Comparison of ENCODE assay signal across 9 cellular contexts in the genomic region with DNA sequence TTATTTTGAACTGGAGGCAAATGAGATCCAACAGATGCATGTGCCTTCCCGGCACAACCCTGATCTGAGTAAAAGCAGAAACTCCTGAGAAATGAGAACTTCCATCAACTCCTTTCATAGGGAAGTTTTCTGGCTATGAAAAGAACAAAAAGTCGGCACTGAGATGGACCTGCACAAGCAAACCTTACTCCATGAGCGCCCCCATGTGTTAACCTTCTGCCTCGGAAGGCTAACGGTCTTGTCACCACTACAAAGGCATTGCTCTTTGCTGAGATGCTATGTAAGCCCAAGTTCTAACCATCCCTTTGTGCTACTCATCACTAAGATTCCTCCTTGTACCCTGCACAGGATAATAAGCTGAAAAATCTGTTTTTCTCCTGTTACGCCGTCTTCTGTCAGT. TPM values are rescaled to one million over a fixed set of nuclear protein-coding genes. Genes with fewer than 3 reads are reported as not detected.
DNase-seq lines count a peak whose midpoint lies in the region; ATAC-seq and TF ChIP-seq lines count a peak whose summit lies in the region.
"Had no signal": no experiment of that assay in that cellular context is flagged by ENCODE, and none has a peak within 500 bp of the region (broad histone marks: within the 10 kb centered on the region; RNA-seq: fewer than 3 reads in every experiment).

No MANE protein-coding gene starts in this region.

- H3F3A ChIP-seq in SU-DHL-6 (ENCODE audit: insufficient read depth), result no peaks in the 10 kb centered on the region

- peak; percentile 12 for TF ChIP-seq CTCF in SU-DHL-6 (IDR thresholded peaks at IDR 0.05; ENCODE audit: insufficient read depth, low read length, poor library complexity, severe bottlenecking)

- H3K4me1 Mint-ChIP-seq in activated T-helper 2 cell treated with anti-CD3 and anti-CD28 coated beads, Interferon-gamma antibody, Interleukin-2, Interleukin-4, amounts not matched to agents 10 μg/mL and 5 μg/mL and 100 μg/mL, durations not matched to agents 14 hours and 24 hours and 36 hours (ENCODE audit: low read depth), result no peaks in the 10 kb centered on the region

- H3K4me2 ChIP-seq in SU-DHL-6 (ENCODE audit: low read depth, low read length, poor library complexity, severe bottlenecking) (no peak overlapping the region), mesendoderm (ENCODE audit: low read length) (no peak overlapping the region)

- no peak overlapping the region for H3K56ac ChIP-seq in mesendoderm (ENCODE audit: low read length)

- H3K79me2 ChIP-seq in SU-DHL-6 (ENCODE audit: insufficient read depth, low read length) (no peaks in the 10 kb centered on the region), mesendoderm (ENCODE audit: control insufficient read depth, insufficient read depth, low read length) (no peaks in the 10 kb centered on the region)

- no peaks in the 10 kb centered on the region for H4K20me1 ChIP-seq in SU-DHL-6 (ENCODE audit: low read depth, low read length)

- H3K23ac ChIP-seq in mesendoderm (ENCODE audit: low read length), result no peak overlapping the region

- H3K36me3 Mint-ChIP-seq in activated T-helper 2 cell treated with anti-CD3 and anti-CD28 coated beads, Interferon-gamma antibody, Interleukin-2, Interleukin-4, amounts not matched to agents 10 μg/mL and 5 μg/mL and 100 μg/mL, durations not matched to agents 14 hours and 24 hours and 36 hours (ENCODE audit: low read depth), result no peaks in the 10 kb centered on the region

- H2AFZ ChIP-seq in SU-DHL-6 (ENCODE audit: low read depth, low read length, severe bottlenecking), result no peak overlapping the region

- no peaks in the 10 kb centered on the region for H3K9me3 Mint-ChIP-seq in activated T-helper 2 cell treated with anti-CD3 and anti-CD28 coated beads, Interferon-gamma antibody, Interleukin-2, Interleukin-4, amounts not matched to agents 10 μg/mL and 5 μg/mL and 100 μg/mL, durations not matched to agents 14 hours and 24 hours and 36 hours

- H2BK5ac ChIP-seq in mesendoderm (ENCODE audit: low read length), result no peak overlapping the region

- no peak overlapping the region for H4K8ac ChIP-seq in mesendoderm (ENCODE audit: low read depth, low read length)

- H3K4me1 ChIP-seq in mesendoderm (ENCODE audit: control insufficient read depth, low read depth, low read length), result no peaks in the 10 kb centered on the region

- H4K5ac ChIP-seq in mesendoderm (ENCODE audit: low read length), result no peak overlapping the region

- H3K27me3 ChIP-seq in SU-DHL-6 (ENCODE audit: low read length), result no peaks in the 10 kb centered on the region
- H3K27me3 ChIP-seq in mesendoderm (ENCODE audit: insufficient read depth, low read length, poor library complexity), result no peaks in the 10 kb centered on the region

- no peak overlapping the region for H3K4me3 Mint-ChIP-seq in activated T-helper 2 cell treated with anti-CD3 and anti-CD28 coated beads, Interferon-gamma antibody, Interleukin-2, Interleukin-4, amounts not matched to agents 10 μg/mL and 5 μg/mL and 100 μg/mL, durations not matched to agents 14 hours and 24 hours and 36 hours (ENCODE audit: low read depth)

- H3K18ac ChIP-seq in mesendoderm (ENCODE audit: low read length), result no peak overlapping the region

- H3K9me3 ChIP-seq in SU-DHL-6 (ENCODE audit: insufficient read depth, low read length), result no peaks in the 10 kb centered on the region

- intact Hi-C loops in activated T-helper 2 cell treated with anti-CD3 and anti-CD28 coated beads, Interferon-gamma antibody, Interleukin-2, Interleukin-4, amounts not matched to agents 10 μg/mL and 5 μg/mL and 100 μg/mL, durations not matched to agents 14 hours and 24 hours and 36 hours (cut with micrococcal nuclease), result no loop called here

- no peaks in the 10 kb centered on the region for H3K36me3 ChIP-seq in SU-DHL-6 (ENCODE audit: low read length)
- H3K36me3 ChIP-seq in mesendoderm (ENCODE audit: control insufficient read depth, insufficient read depth, low read length), result no peaks in the 10 kb centered on the region

- peaks cover 2% of the 10 kb centered on the region for H3K27me3 Mint-ChIP-seq in activated T-helper 2 cell treated with anti-CD3 and anti-CD28 coated beads, Interferon-gamma antibody, Interleukin-2, Interleukin-4, amounts not matched to agents 10 μg/mL and 5 μg/mL and 100 μg/mL, durations not matched to agents 14 hours and 24 hours and 36 hours (ENCODE audit: low read depth)

- no CpG with 5 or more reads among the region's 7 CpGs for WGBS in mesendoderm (ENCODE audit: extremely low coverage, insufficient coverage, low lambda C conversion rate)

- H3K9ac ChIP-seq in SU-DHL-6 (ENCODE audit: low read length), result no peak overlapping the region
- no peak overlapping the region for H3K9ac ChIP-seq in mesendoderm (ENCODE audit: low read length)

- no peak overlapping the region for H3K4ac ChIP-seq in mesendoderm (ENCODE audit: low read depth, low read length)

- no peak overlapping the region for H2BK120ac ChIP-seq in mesendoderm (ENCODE audit: low read depth, low read length)

- DNase-seq in NCI-H1694 treated with DMSO at 0.1 percent for 48 hours (lab: John Stamatoyannopoulos, UW) (peak; percentile 23), NCI-H1694 (lab: John Stamatoyannopoulos, UW) (no peak), KG1 (lab: John Stamatoyannopoulos, UW) (peak; percentile 22), mesendoderm (peak; percentile 73), superior temporal gyrus (ENCODE audit: extremely low spot score) (no peak)
- DNase-seq in activated T-helper 2 cell treated with anti-CD3 and anti-CD28 coated beads, Interferon-gamma antibody, Interleukin-2, Interleukin-4, amounts not matched to agents 10 μg/mL and 5 μg/mL and 100 μg/mL, durations not matched to agents 14 hours and 24 hours and 36 hours (ENCODE audit: low spot score), result no peak
- DNase-seq: activated CD4-positive, alpha-beta T cell treated with anti-CD3 and anti-CD28 coated beads, Interleukin-2, amount 50 U/mL, for 1 hour had no signal

- no peak overlapping the region for H2BK15ac ChIP-seq in mesendoderm (replicated peaks; ENCODE audit: low read depth)

- ATAC-seq in HG02885 (IDR thresholded peaks at IDR 0.05; ENCODE audit: poor library complexity, unreplicated experiment), result no peak

- H2AK5ac ChIP-seq in mesendoderm (ENCODE audit: low read length), result no peak overlapping the region

- no peak overlapping the region for H3K27ac Mint-ChIP-seq in activated T-helper 2 cell treated with anti-CD3 and anti-CD28 coated beads, Interferon-gamma antibody, Interleukin-2, Interleukin-4, amounts not matched to agents 10 μg/mL and 5 μg/mL and 100 μg/mL, durations not matched to agents 14 hours and 24 hours and 36 hours

- no peak overlapping the region for H3K27ac ChIP-seq in SU-DHL-6 (ENCODE audit: low read depth, low read length)
- H3K27ac ChIP-seq in mesendoderm (ENCODE audit: low read depth, low read length), result no peak overlapping the region

- no peaks in the 10 kb centered on the region for H3K79me1 ChIP-seq in mesendoderm (ENCODE audit: low read length)

- H3K9me2 ChIP-seq in SU-DHL-6 (replicated peaks; ENCODE audit: insufficient read depth, low read length), result no peaks in the 10 kb centered on the region

- H3K4me3 ChIP-seq in SU-DHL-6 (ENCODE audit: insufficient read depth, low read length, poor library complexity, severe bottlenecking), result no peak overlapping the region
- no peak overlapping the region for H3K4me3 ChIP-seq in mesendoderm (ENCODE audit: low read length)

RNA-seq across cellular contexts. Expression of gene SULT1C3, which starts 57.3 kb away (rescaled TPM):
- not detected for polyA plus RNA-seq in mesendoderm (2013, experiment 1 of 2)
- not detected for polyA plus RNA-seq in mesendoderm (2013, experiment 2 of 2)
- not detected in 2 replicates for total RNA-seq in activated T-helper 2 cell treated with anti-CD3 and anti-CD28 coated beads, Interferon-gamma antibody, Interleukin-2, Interleukin-4, amounts not matched to agents 10 μg/mL and 5 μg/mL and 100 μg/mL, durations not matched to agents 14 hours and 24 hours and 36 hours

Comparison
In these comparisons a context has a peak if more than half of its experiments do, and no peak if none do; other contexts are left out.
1. DNase-seq: peak in NCI-H1694 treated with DMSO at 0.1 percent for 48 hours (single experiment), KG1 (single experiment) and mesendoderm (single experiment); none in NCI-H1694 (single experiment), superior temporal gyrus (single experiment) and activated T-helper 2 cell treated with anti-CD3 and anti-CD28 coated beads, Interferon-gamma antibody, Interleukin-2, Interleukin-4, amounts not matched to agents 10 μg/mL and 5 μg/mL and 100 μg/mL, durations not matched to agents 14 hours and 24 hours and 36 hours (single experiment).